In genomic region chr16:67173808-67174705, GRCh38 we compare ENCODE assay signal across 8 cellular contexts. TPM values are rescaled to one million over a fixed set of nuclear protein-coding genes. Genes with fewer than 3 reads are reported as not detected.
DNase-seq lines count a peak whose midpoint lies in the region; ATAC-seq and TF ChIP-seq lines count a peak whose summit lies in the region.

No MANE protein-coding gene starts in this region.

- H3K9me3 Mint-ChIP-seq in IgD-negative memory B cell = peaks cover 0 to 2% (median 0%) of the 10 kb centered on the region in 3 donors

- DNase-seq in CD1c-positive myeloid dendritic cell (ENCODE audit: extremely low spot score) = peak; percentile 85
- peak; percentile 76 for DNase-seq in GM19238 (ENCODE audit: insufficient read length, low spot score)
- peak; percentile 95 for DNase-seq in RWPE2 (ENCODE audit: low spot score)
- peak; percentile 90 to 97 (median 96) for DNase-seq in adrenal gland
- DNase-seq in head of caudate nucleus = peak; percentile 61 to 93 (median 85)
- peak; percentile 82 for DNase-seq in occipital lobe (lab: John Stamatoyannopoulos, UW)

- ATAC-seq in RWPE2 (ENCODE audit: low read depth) = peak; percentile 72
- ATAC-seq in GM18870 (IDR thresholded peaks at IDR 0.05; ENCODE audit: unreplicated experiment) = no peak

- peaks cover 21% of the 10 kb centered on the region for H3K4me1 ChIP-seq in RWPE2 (ENCODE audit: insufficient read depth, poor library complexity, severe bottlenecking)
- H3K4me1 ChIP-seq in adrenal gland (replicated peaks in 1 of 2) = peaks cover 50 to 65% of the 10 kb centered on the region in 2 donors

- TF ChIP-seq CTCF in RWPE2 (IDR thresholded peaks at IDR 0.05; ENCODE audit: poor library complexity, severe bottlenecking) (peak; percentile 20), adrenal gland (IDR thresholded peaks at IDR 0.05) (peak in 2 of 6 experiments; percentile 38 to 40)

- peaks cover 1% of the 10 kb centered on the region for H3K36me3 Mint-ChIP-seq in IgD-negative memory B cell

- intact Hi-C loops in adrenal gland (cut with DNase I) = no loop called here
- intact Hi-C loops in head of caudate nucleus (cut with DNase I) = no loop called here

- H3K4me3 ChIP-seq in RWPE2 (ENCODE audit: severe bottlenecking) = peak overlapping the region; percentile 31
- peak overlapping the region in 2 of 4 donors; percentile 4 to 46 for H3K4me3 ChIP-seq in adrenal gland

- H3K27ac ChIP-seq in RWPE2 (ENCODE audit: poor library complexity, severe bottlenecking) (peak overlapping the region; percentile 80), adrenal gland (peak overlapping the region; percentile 82 to 98 (median 97))

- peak overlapping the region; percentile 75 to 87 (median 84) for H3K4me3 Mint-ChIP-seq in IgD-negative memory B cell

- H3K27me3 ChIP-seq in RWPE2 (ENCODE audit: insufficient read depth, poor library complexity, severe bottlenecking) (no peaks in the 10 kb centered on the region), adrenal gland (no peaks in the 10 kb centered on the region)

- WGBS in adrenal gland, 4 donors = 0 to 1% (median 1%) methylated on average over 13 to 71 of the region's 71 CpGs

- H3K4me1 Mint-ChIP-seq in IgD-negative memory B cell = peaks cover 16 to 26% (median 20%) of the 10 kb centered on the region in 3 donors

- no peaks in the 10 kb centered on the region for H3K9me3 ChIP-seq in RWPE2 (ENCODE audit: severe bottlenecking)
- H3K9me3 ChIP-seq in adrenal gland (replicated peaks in 1 of 3) = no peaks in the 10 kb centered on the region

- H3K27me3 Mint-ChIP-seq in IgD-negative memory B cell = peaks cover 49% of the 10 kb centered on the region

- TF ChIP-seq POLR2A in adrenal gland (IDR thresholded peaks at IDR 0.05) = peak; percentile 81 to 98

- peak overlapping the region in 1 of 3 donors; percentile 17 for H3K27ac Mint-ChIP-seq in IgD-negative memory B cell

- H3K36me3 ChIP-seq in RWPE2 (ENCODE audit: low read depth) (peaks cover 9% of the 10 kb centered on the region), adrenal gland (replicated peaks in 1 of 2) (no peaks in the 10 kb centered on the region)

RNA-seq across cellular contexts. Expression of gene NOL3, which starts 3.7 kb away (rescaled TPM):
- polyA plus RNA-seq in IgD-negative memory B cell = not detected
- total RNA-seq in adrenal gland = 100 to 1,000 TPM in 5 of 8 donors, 10 to 100 TPM in 3; 43.1 to 162 (median 110) TPM
- polyA plus RNA-seq in adrenal gland = 100 to 1,000 TPM in 2 of 3 donors, 10 to 100 TPM in 1; 58.3 to 168 (median 150) TPM
- 4.1 TPM for total RNA-seq in occipital lobe

RNA-seq across cellular contexts. Expression of gene HSF4, which starts 9.5 kb away (rescaled TPM):
- polyA plus RNA-seq in IgD-negative memory B cell = not detected
- 100 to 1,000 TPM in 2 of 8 donors, 10 to 100 TPM in 6; 11.1 to 163 (median 49.4) TPM for total RNA-seq in adrenal gland
- polyA plus RNA-seq in adrenal gland = 100 to 1,000 TPM in 2 of 3 donors, 1 to 10 TPM in 1; 5.9 to 700 (median 234) TPM
- total RNA-seq in occipital lobe = 5.1 TPM

RNA-seq across cellular contexts. Expression of gene MATCAP1, which starts 9.7 kb away (rescaled TPM):
- polyA plus RNA-seq in IgD-negative memory B cell = 0.56 TPM
- 100 to 1,000 TPM in 1 of 8 donors, 10 to 100 TPM in 7; 17.1 to 107 (median 49.8) TPM for total RNA-seq in adrenal gland
- polyA plus RNA-seq in adrenal gland = 100 to 1,000 TPM in 2 of 3 donors, 10 to 100 TPM in 1; 12.6 to 237 (median 112) TPM
- total RNA-seq in occipital lobe = 49.1 TPM

RNA-seq across cellular contexts. Expression of gene FBXL8, which starts 14.3 kb away (rescaled TPM):
- polyA plus RNA-seq in IgD-negative memory B cell (3.7 TPM), adrenal gland (10 to 100 TPM in 2 of 3 donors, 1 to 10 TPM in 1; 1.4 to 63.0 (median 27.3) TPM)
- total RNA-seq in adrenal gland (10 to 100 TPM in 7 of 8 donors, 1 to 10 TPM in 1; 3.6 to 58.3 (median 38.8) TPM), occipital lobe (2.0 TPM)

RNA-seq across cellular contexts. Expression of gene TRADD, which starts 14.3 kb away (rescaled TPM):
- polyA plus RNA-seq in IgD-negative memory B cell (103 TPM), adrenal gland (10 to 100 TPM in 2 of 3 donors, 1 to 10 TPM in 1; 4.1 to 30.5 (median 19.6) TPM)
- total RNA-seq in adrenal gland (10 to 100 TPM; 15.6 to 62.7 (median 34.2) TPM), occipital lobe (1.2 TPM)
